1 cellular context compared by ENCODE assay signal in genomic region chr15:92409521-92409920, GRCh38.
TF ChIP-seq lines count a peak whose summit lies in the region.

No MANE protein-coding gene starts in this region.

TF ChIP-seq in H1, 55 proteins besides CTCF, POLR2A, EP300 and RAD21:
- TF ChIP-seq CEBPB (IDR thresholded peaks at IDR 0.05; ENCODE audit: low read depth, low read length) (no peak), RBBP5 (IDR thresholded peaks at IDR 0.05; ENCODE audit: borderline replicate concordance, low read depth, low read length) (no peak), NRF1 (IDR thresholded peaks at IDR 0.05; ENCODE audit: low read depth, low read length) (no peak), FOSL1 (IDR thresholded peaks at IDR 0.05; ENCODE audit: insufficient read depth, low read depth, low read length) (no peak), GTF2F1 (IDR thresholded peaks at IDR 0.05; ENCODE audit: borderline replicate concordance, low read depth, low read length) (no peak), CBX8 (IDR thresholded peaks at IDR 0.05; ENCODE audit: borderline replicate concordance, low read depth, low read length) (no peak), EZH2 (IDR thresholded peaks at IDR 0.05; ENCODE audit: low read depth, low read length, severe bottlenecking) (no peak), POU5F1 (IDR thresholded peaks at IDR 0.05; ENCODE audit: low read depth, low read length) (no peak), GABPA (IDR thresholded peaks at IDR 0.05; ENCODE audit: borderline replicate concordance, insufficient read depth, low read length) (no peak), JUND (IDR thresholded peaks at IDR 0.05; ENCODE audit: low read length) (no peak), CHD1 (IDR thresholded peaks at IDR 0.05; ENCODE audit: low read depth, low read length) (no peak), RFX5 (IDR thresholded peaks at IDR 0.05; ENCODE audit: borderline replicate concordance, low read depth, low read length) (no peak), ATF2 (IDR thresholded peaks at IDR 0.05; ENCODE audit: low read length) (no peak), TBP (IDR thresholded peaks at IDR 0.05; ENCODE audit: low read depth, low read length) (no peak), CTBP2 (IDR thresholded peaks at IDR 0.05; ENCODE audit: borderline replicate concordance, insufficient read depth, insufficient read length, low read length) (no peak), YY1 (IDR thresholded peaks at IDR 0.05; ENCODE audit: low read depth, low read length) (no peak)
